ENCODE assay signal across 8 cellular contexts in the genomic region with DNA sequence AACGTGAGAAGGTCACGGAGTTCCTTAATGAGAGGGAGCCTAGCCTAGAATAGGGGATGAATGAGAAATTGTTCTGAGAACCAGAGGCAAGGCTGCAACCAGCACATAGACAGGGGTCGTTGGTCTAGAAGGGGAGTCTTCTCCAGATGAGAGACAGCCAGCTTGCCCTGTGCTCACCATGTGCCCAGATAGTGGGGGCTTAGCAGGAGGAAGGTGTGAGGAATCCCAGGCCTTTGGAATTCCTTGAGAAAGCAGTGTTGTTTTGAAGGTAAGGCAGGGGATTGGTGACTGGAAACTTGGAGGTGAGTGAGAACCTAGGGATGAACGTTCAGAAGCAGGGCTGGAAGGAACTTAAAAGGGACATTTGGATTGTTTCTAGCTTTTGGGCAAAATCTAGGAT. TPM values are rescaled to one million over a fixed set of nuclear protein-coding genes. Genes with fewer than 3 reads are reported as not detected.
A peak's percentile ranks its signal among the peaks of the same experiment; 100 is the strongest.
DNase-seq lines count a peak whose midpoint lies in the region; ATAC-seq and TF ChIP-seq lines count a peak whose summit lies in the region.

No MANE protein-coding gene starts in this region.

- H3K4me1 Mint-ChIP-seq in CD14-positive monocyte = peaks cover 90% of the 10 kb centered on the region
- H3K4me1 Mint-ChIP-seq in central memory CD8-positive, alpha-beta T cell = peaks cover 77% of the 10 kb centered on the region
- H3K4me1 Mint-ChIP-seq in naive thymus-derived CD8-positive, alpha-beta T cell = peaks cover 49 to 92% (median 84%) of the 10 kb centered on the region in 4 donors

- no peaks in the 10 kb centered on the region for H3K9me3 Mint-ChIP-seq in CD14-positive monocyte
- H3K9me3 Mint-ChIP-seq in central memory CD8-positive, alpha-beta T cell = no peaks in the 10 kb centered on the region
- no peaks in the 10 kb centered on the region for H3K9me3 Mint-ChIP-seq in naive thymus-derived CD8-positive, alpha-beta T cell

- POLR2A ChIA-PET in naive thymus-derived CD8-positive, alpha-beta T cell (lab: Charles Lee) = interaction anchor here (0.6 to 3.8 kb wide), 7 partner anchors 11 to 1919 kb away, joined by 3 to 34 read pairs (median 4); a partner anchor contains a TSS

- intact Hi-C loops in CD14-positive monocyte (cut with micrococcal nuclease) = loop anchor here in 1 of 2 donors (5.0 kb wide), 1 partner anchor 50 kb away; a partner anchor contains a TSS

- H3K27ac ChIP-seq in KOPT-K1 (ENCODE audit: low read depth, low read length, poor library complexity, severe bottlenecking) = peak overlapping the region; percentile 81
- peak overlapping the region in 2 of 4 donors; percentile 60 to 71 for H3K27ac ChIP-seq in tibial nerve

- H3K36me3 Mint-ChIP-seq in CD14-positive monocyte = peaks cover 16 to 46% of the 10 kb centered on the region in 2 donors
- peaks cover 5% of the 10 kb centered on the region for H3K36me3 Mint-ChIP-seq in central memory CD8-positive, alpha-beta T cell (ENCODE audit: insufficient read depth)
- H3K36me3 Mint-ChIP-seq in naive thymus-derived CD8-positive, alpha-beta T cell = peaks cover 0 to 13% (median 0%) of the 10 kb centered on the region in 3 donors

- DNase-seq in CD14-positive monocyte (ENCODE audit: low spot score) = no peak
- DNase-seq in central memory CD8-positive, alpha-beta T cell (ENCODE audit: low spot score in 2 of 2) = no peak
- no peak for DNase-seq in naive thymus-derived CD8-positive, alpha-beta T cell
- no peak for DNase-seq in UCSD-AML1 (lab: John Stamatoyannopoulos, UW; ENCODE audit: unreplicated experiment)
- DNase-seq in NCI-H345 (lab: John Stamatoyannopoulos, UW) = no peak
- no peak for DNase-seq in EL
- no peak for DNase-seq in tibial nerve (ENCODE audit: low spot score in 2 of 2)

- ATAC-seq in central memory CD8-positive, alpha-beta T cell (replicated peaks; ENCODE audit: extremely low read depth, poor library complexity, severe bottlenecking) = no peak
- no peak for ATAC-seq in naive thymus-derived CD8-positive, alpha-beta T cell

- no peaks in the 10 kb centered on the region for H3K27me3 ChIP-seq in tibial nerve

- peaks cover 4 to 92% (median 42%) of the 10 kb centered on the region in 4 donors for H3K4me1 ChIP-seq in tibial nerve

- TF ChIP-seq CTCF in CD14-positive monocyte (IDR thresholded peaks at IDR 0.05) = no peak
- TF ChIP-seq CTCF in tibial nerve (IDR thresholded peaks at IDR 0.05) = no peak

- H3K36me3 ChIP-seq in KOPT-K1 (ENCODE audit: insufficient read depth, low read length) (peaks cover 21% of the 10 kb centered on the region), tibial nerve (no peaks in the 10 kb centered on the region)

- no peak for TF ChIP-seq EP300 in tibial nerve (IDR thresholded peaks at IDR 0.05)

- peak overlapping the region; percentile 77 to 95 for H3K4me3 Mint-ChIP-seq in CD14-positive monocyte
- peak overlapping the region; percentile 94 for H3K4me3 Mint-ChIP-seq in central memory CD8-positive, alpha-beta T cell
- peak overlapping the region; percentile 88 to 98 (median 94) for H3K4me3 Mint-ChIP-seq in naive thymus-derived CD8-positive, alpha-beta T cell

- H3K27me3 Mint-ChIP-seq in CD14-positive monocyte (ENCODE audit: low read depth in 3 of 3) = peaks cover 0 to 4% (median 2%) of the 10 kb centered on the region in 3 donors
- no peaks in the 10 kb centered on the region for H3K27me3 Mint-ChIP-seq in central memory CD8-positive, alpha-beta T cell
- H3K27me3 Mint-ChIP-seq in naive thymus-derived CD8-positive, alpha-beta T cell = no peaks in the 10 kb centered on the region

- H3K9me3 ChIP-seq in KOPT-K1 (ENCODE audit: insufficient read depth, low read length, poor library complexity, severe bottlenecking) (no peaks in the 10 kb centered on the region), tibial nerve (no peaks in the 10 kb centered on the region)

- peak overlapping the region in 1 of 4 donors; percentile 30 for H3K4me3 ChIP-seq in tibial nerve

- no peak for TF ChIP-seq POLR2A in tibial nerve (IDR thresholded peaks at IDR 0.05)

- peak overlapping the region; percentile 80 to 96 (median 91) for H3K27ac Mint-ChIP-seq in CD14-positive monocyte
- peak overlapping the region; percentile 82 for H3K27ac Mint-ChIP-seq in central memory CD8-positive, alpha-beta T cell (ENCODE audit: low read depth)
- peak overlapping the region; percentile 88 to 96 (median 94) for H3K27ac Mint-ChIP-seq in naive thymus-derived CD8-positive, alpha-beta T cell

- 8 to 24% methylated on average over 4 of the region's 4 CpGs for WGBS in tibial nerve, 2 donors

RNA-seq across cellular contexts. Expression of a gene that starts 29.4 kb away (rescaled TPM):
- not detected for polyA plus RNA-seq in CD14-positive monocyte
- total RNA-seq in naive thymus-derived CD8-positive, alpha-beta T cell = not detected
- polyA plus RNA-seq in naive thymus-derived CD8-positive, alpha-beta T cell = under 1 TPM in 1 of 3 donors, not detected in 2; 0.14 TPM
- total RNA-seq in tibial nerve = 1 to 10 TPM in 1 of 4 donors, under 1 TPM in 1, not detected in 2; 0.22 to 1.6 TPM

RNA-seq across cellular contexts. Expression of a gene that starts 48.7 kb away (rescaled TPM):
- polyA plus RNA-seq in CD14-positive monocyte = 10 to 100 TPM; 32.4 to 33.3 TPM
- 10 to 100 TPM; 64.8 to 74.5 TPM for total RNA-seq in naive thymus-derived CD8-positive, alpha-beta T cell
- polyA plus RNA-seq in naive thymus-derived CD8-positive, alpha-beta T cell = 10 to 100 TPM; 37.0 to 57.0 (median 40.3) TPM
- 10 to 100 TPM; 22.1 to 32.1 (median 23.6) TPM for total RNA-seq in tibial nerve

RNA-seq across cellular contexts. Expression of a gene that starts 51.2 kb away (rescaled TPM):
- 1 to 10 TPM; 1.5 to 1.6 TPM for polyA plus RNA-seq in CD14-positive monocyte
- total RNA-seq in naive thymus-derived CD8-positive, alpha-beta T cell = 10 to 100 TPM; 24.2 to 28.0 TPM
- polyA plus RNA-seq in naive thymus-derived CD8-positive, alpha-beta T cell = 10 to 100 TPM in 2 of 3 donors, 1 to 10 TPM in 1; 6.2 to 14.6 (median 11.7) TPM
- 10 to 100 TPM in 1 of 4 donors, 1 to 10 TPM in 3; 4.9 to 13.5 (median 5.6) TPM for total RNA-seq in tibial nerve
